1 cellular context compared by ENCODE assay signal in genomic region chr15:27797765-27798164, GRCh38.
TF ChIP-seq lines count a peak whose summit lies in the region.

No MANE protein-coding gene starts in this region.

TF ChIP-seq in H1, 55 proteins besides CTCF, POLR2A, EP300 and RAD21 (continued from another document):
- no peak for TF ChIP-seq CHD7 (IDR thresholded peaks at IDR 0.05; ENCODE audit: insufficient replicate concordance, low read length)
- TF ChIP-seq MAX (IDR thresholded peaks at IDR 0.05): no peak
- TF ChIP-seq SIX5 (IDR thresholded peaks at IDR 0.05; ENCODE audit: low read depth, low read length): no peak
- no peak for TF ChIP-seq SAP30 (IDR thresholded peaks at IDR 0.05; ENCODE audit: insufficient read depth, insufficient replicate concordance, low read length)
- no peak for TF ChIP-seq FOSL1 (IDR thresholded peaks at IDR 0.05; ENCODE audit: insufficient read depth, low read depth, low read length)
- no peak for TF ChIP-seq RBBP5 (IDR thresholded peaks at IDR 0.05; ENCODE audit: borderline replicate concordance, low read depth, low read length)
- TF ChIP-seq E2F6 (IDR thresholded peaks at IDR 0.05): no peak
- TF ChIP-seq SP1 (IDR thresholded peaks at IDR 0.05; ENCODE audit: low read depth, low read length): no peak
- no peak for TF ChIP-seq SIRT6 (IDR thresholded peaks at IDR 0.05; ENCODE audit: low read length)
- TF ChIP-seq ASH2L (IDR thresholded peaks at IDR 0.05; ENCODE audit: low read length): no peak
